1 cellular context compared by ENCODE assay signal in genomic region chr17:78345791-78346494, GRCh38.
TF ChIP-seq lines count a peak whose summit lies in the region.

No MANE protein-coding gene starts in this region.

TF ChIP-seq in HepG2, 621 proteins besides CTCF, POLR2A, EP300 and RAD21:
- no peak for TF ChIP-seq POLR2AphosphoS5 (IDR thresholded peaks at IDR 0.05; ENCODE audit: low read depth, low read length)
- TF ChIP-seq ZNF768 (CRISPR knock-in tag; IDR thresholded peaks at IDR 0.05): peak; percentile 93
- no peak for TF ChIP-seq ZNF18 (CRISPR knock-in tag; IDR thresholded peaks at IDR 0.05; ENCODE audit: insufficient replicate concordance)
- no peak for TF ChIP-seq SNAI1 (CRISPR knock-in tag; IDR thresholded peaks at IDR 0.05; ENCODE audit: borderline replicate concordance)
- no peak for TF ChIP-seq CAMTA2 (CRISPR knock-in tag; IDR thresholded peaks at IDR 0.05; ENCODE audit: borderline replicate concordance)
